ENCODE assay signal across 16 cellular contexts in the genomic region with DNA sequence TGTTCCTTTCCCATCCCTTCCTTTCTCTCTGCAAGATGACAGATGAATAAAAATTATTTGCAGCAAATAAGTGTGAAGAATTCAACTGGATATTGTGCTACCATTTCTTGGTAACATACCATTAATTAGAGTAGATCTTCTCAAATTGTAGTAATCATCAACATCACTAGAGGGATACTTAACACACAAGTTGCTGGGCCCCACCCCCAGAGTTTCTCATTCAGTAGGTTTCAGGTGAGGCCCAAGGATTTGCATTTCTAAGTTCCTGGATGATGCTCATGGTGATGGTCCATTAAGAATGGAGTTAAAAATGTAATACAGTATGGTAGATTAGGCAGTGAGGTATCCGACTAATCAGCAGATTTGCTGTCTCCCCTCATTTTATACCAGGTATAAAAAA.
A peak's percentile ranks its signal among the peaks of the same experiment; 100 is the strongest.
DNase-seq lines count a peak whose midpoint lies in the region; ATAC-seq, FAIRE-seq and TF ChIP-seq lines count a peak whose summit lies in the region.
"Had no signal": no experiment of that assay in that cellular context is flagged by ENCODE, and none has a peak within 500 bp of the region (broad histone marks: within the 10 kb centered on the region; RNA-seq: fewer than 3 reads in every experiment).

No MANE protein-coding gene starts in this region.

- TF ChIP-seq CTCF in GM12878 (IDR thresholded peaks at IDR 0.05 in 2 of 3, conservative IDR thresholded peaks at IDR 0.05 in 1 of 3; ENCODE audit: control insufficient read depth in 2 of 3, extremely low read depth in 1 of 3, insufficient read depth in 1 of 3, low read depth in 3 of 3, low read length in 3 of 3) = 0 out of 6 replicates have a peak, but pooled peaks of 1 of the 3 experiments have one; percentile 1

- H3K4me2 ChIP-seq in GM12878 (ENCODE audit: control insufficient read depth, insufficient read depth) (peak overlapping the region; percentile 3; the same call in 1 of the 2 replicates), trophoblast cell (ENCODE audit: low read length) (no peak overlapping the region)
- H3K4me2 ChIP-seq: BLaER1 had no signal

- H2AK5ac ChIP-seq in trophoblast cell (ENCODE audit: low read length) = no peak overlapping the region

- H4K8ac ChIP-seq in trophoblast cell (ENCODE audit: low read depth, low read length) = no peak overlapping the region

- no peak overlapping the region for H3K14ac ChIP-seq in trophoblast cell (ENCODE audit: low read length)

- ATAC-seq in GM18519 (IDR thresholded peaks at IDR 0.05; ENCODE audit: low FRiP score, unreplicated experiment) (peak; percentile 80), GM21717 (IDR thresholded peaks at IDR 0.05; ENCODE audit: unreplicated experiment) (peak; percentile 93), HG03175 (IDR thresholded peaks at IDR 0.05; ENCODE audit: unreplicated experiment) (peak; percentile 60), GM12878 (peak; percentile 72), aorta (ENCODE audit: low FRiP score) (no peak)
- ATAC-seq: activated CD8-positive, alpha-beta T cell treated with anti-CD3 and anti-CD28 coated beads for 36 hours had no signal

- 100% methylated on average over 1 of the region's 1 CpG for WGBS in GM12878 (ENCODE audit: insufficient coverage, insufficient replicate concordance, low lambda C conversion rate, missing lambda C conversion rate)
- WGBS in trophoblast cell (ENCODE audit: extremely low coverage, insufficient coverage, insufficient read length) = no CpG with 5 or more reads among the region's 1 CpG
- 95 to 97% methylated on average over 1 of the region's 1 CpG for WGBS in aorta, 2 donors

- H3K4me3 ChIP-seq in GM12878 (no peak overlapping the region), trophoblast cell (ENCODE audit: low read depth, low read length) (no peak overlapping the region), aorta (ENCODE audit: low read length in 2 of 2) (no peak overlapping the region)
- H3K4me3 ChIP-seq: BLaER1, sigmoid colon, upper lobe of left lung had no signal

- no peak for FAIRE-seq in GM12878 (lab: Jason Lieb, UNC)
- FAIRE-seq: colon had no signal

- RAD21 ChIA-PET in GM12878 (lab: Charles Lee; ENCODE audit: unreplicated experiment) = no interaction called here

- no peaks in the 10 kb centered on the region for H3K27me3 ChIP-seq in GM12878 (replicated peaks in 1 of 2; ENCODE audit: control insufficient read depth in 2 of 2, insufficient read depth in 2 of 2, low read length in 1 of 2)
- no peaks in the 10 kb centered on the region for H3K27me3 ChIP-seq in trophoblast cell (ENCODE audit: insufficient read depth, low read length)
- no peaks in the 10 kb centered on the region for H3K27me3 ChIP-seq in aorta (ENCODE audit: control insufficient read depth in 1 of 2, insufficient read depth in 2 of 2, low read length in 1 of 2)
- H3K27me3 ChIP-seq: BLaER1, sigmoid colon, upper lobe of left lung had no signal

- H3K4ac ChIP-seq in trophoblast cell (ENCODE audit: low read depth, low read length) = no peak overlapping the region

- CTCF ChIA-PET in GM12878 (lab: Yijun Ruan, JAX) = interaction anchor here (0.7 to 1.0 kb wide), 2 partner anchors 60 to 570 kb away, joined by 3 read pairs; no protein-coding TSS in a partner anchor

- no peak for TF ChIP-seq EP300 in GM12878 (IDR thresholded peaks at IDR 0.05; ENCODE audit: borderline replicate concordance in 1 of 2, control insufficient read depth in 1 of 2, low read depth in 2 of 2, low read length in 2 of 2)

- BruUV-seq in GM12878 (replicated peaks; lab: Mats Ljungman, UMichigan) = no TSS peak

- H3K23ac ChIP-seq in trophoblast cell (ENCODE audit: low read length) = no peak overlapping the region

- peaks cover 4% of the 10 kb centered on the region; the same call in 1 of the 2 replicates for H3K4me1 ChIP-seq in GM12878 (ENCODE audit: control insufficient read depth, insufficient read depth, low read length)
- no peaks in the 10 kb centered on the region for H3K4me1 ChIP-seq in trophoblast cell (ENCODE audit: control insufficient read depth in 1 of 2, insufficient read depth in 2 of 2, low read length in 2 of 2)
- H3K4me1 ChIP-seq in aorta (ENCODE audit: control insufficient read depth in 1 of 2, insufficient read depth in 2 of 2, low read length in 2 of 2) = no peaks in the 10 kb centered on the region
- H3K4me1 ChIP-seq: BLaER1, sigmoid colon, upper lobe of left lung had no signal

- H3K27ac ChIP-seq in GM12878 (ENCODE audit: control insufficient read depth, insufficient read depth) (no peak overlapping the region), trophoblast cell (ENCODE audit: low read depth, low read length) (no peak overlapping the region), aorta (ENCODE audit: low read depth in 1 of 2, low read length in 2 of 2) (no peak overlapping the region)
- H3K27ac ChIP-seq: BLaER1, sigmoid colon, upper lobe of left lung had no signal

- no peak for TF ChIP-seq POLR2A in GM12878 (IDR thresholded peaks at IDR 0.05; ENCODE audit: low read depth, low read length)

- no peak overlapping the region for H2BK5ac ChIP-seq in trophoblast cell (ENCODE audit: low read depth, low read length, poor library complexity)

- H2AFZ ChIP-seq in GM12878 (ENCODE audit: control insufficient read depth, low read depth, low read length) (no peak overlapping the region), trophoblast cell (ENCODE audit: insufficient read depth, low read length, poor library complexity) (no peak overlapping the region)

- no peak overlapping the region for H3K18ac ChIP-seq in trophoblast cell (ENCODE audit: low read length)

- H4K12ac ChIP-seq in trophoblast cell (ENCODE audit: low read depth, low read length) = no peak overlapping the region

- in situ Hi-C loops in GM12878 (cut with MboI) = no loop called here

- DNase-seq in GM12878 (ENCODE audit: low read depth, low spot score) = no peak
- DNase-seq in DMS153 (lab: John Stamatoyannopoulos, UW) = no peak
- DNase-seq in GM19240 (ENCODE audit: insufficient read length, low spot score) = no peak
- DNase-seq in trophoblast cell = no peak
- DNase-seq in aorta = no peak
- DNase-seq: activated CD8-positive, alpha-beta T cell treated with anti-CD3 and anti-CD28 coated beads for 36 hours; GDM1; islet precursor cell; NCI-H1930; sigmoid colon; upper lobe of left lung had no signal

- H3K9me3 ChIP-seq in GM12878 (replicated peaks; ENCODE audit: control insufficient read depth, insufficient read depth, low read length) (no peaks in the 10 kb centered on the region; the same call in 2 of the 3 replicates), trophoblast cell (ENCODE audit: insufficient read depth, low read depth, low read length) (no peaks in the 10 kb centered on the region), aorta (ENCODE audit: control insufficient read depth, low read length) (no peaks in the 10 kb centered on the region)
- H3K9me3 ChIP-seq: BLaER1, sigmoid colon, upper lobe of left lung had no signal

- intact Hi-C loops in GM12878 (cut with micrococcal nuclease; ENCODE audit: unreplicated experiment) = no loop called here
- intact Hi-C loops in aorta (cut with DNase I) = no loop called here

- no peak overlapping the region for H4K91ac ChIP-seq in trophoblast cell (ENCODE audit: low read depth, low read length)

- no peaks in the 10 kb centered on the region for H4K20me1 ChIP-seq in GM12878 (ENCODE audit: control insufficient read depth, insufficient read depth)
- H4K20me1 ChIP-seq: BLaER1 had no signal

- H3K79me1 ChIP-seq in trophoblast cell (ENCODE audit: low read length) = no peaks in the 10 kb centered on the region

- no peak overlapping the region for H3K9ac ChIP-seq in GM12878 (ENCODE audit: control insufficient read depth, insufficient read depth, low read length)
- no peak overlapping the region for H3K9ac ChIP-seq in trophoblast cell (ENCODE audit: low read length)
- H3K9ac ChIP-seq: BLaER1 had no signal

- POLR2A ChIA-PET in GM12878 (lab: Charles Lee) = no interaction called here

- SMC1A ChIA-PET in GM12878 (lab: Charles Lee; ENCODE audit: uncharacterized antibody, unreplicated experiment) = no interaction called here

- peak; percentile 64 for TF ChIP-seq RAD21 in GM12878 (IDR thresholded peaks at IDR 0.05; ENCODE audit: insufficient read depth, low read depth, low read length)

- H2BK12ac ChIP-seq in trophoblast cell (ENCODE audit: low read length) = no peak overlapping the region

- H2BK120ac ChIP-seq in trophoblast cell (ENCODE audit: insufficient read depth, low read length, poor library complexity) = no peak overlapping the region

- H3K36me3 ChIP-seq in GM12878 (ENCODE audit: control insufficient read depth in 2 of 2, insufficient read depth in 2 of 2, low read length in 1 of 2) (no peaks in the 10 kb centered on the region), trophoblast cell (ENCODE audit: control insufficient read depth in 1 of 2, insufficient read depth in 2 of 2, low read length in 2 of 2) (no peaks in the 10 kb centered on the region), aorta (ENCODE audit: control insufficient read depth in 1 of 2, insufficient read depth in 2 of 2, low read length in 1 of 2) (no peaks in the 10 kb centered on the region)
- H3K36me3 ChIP-seq: BLaER1, sigmoid colon, upper lobe of left lung had no signal

- no peaks in the 10 kb centered on the region for H3K79me2 ChIP-seq in GM12878 (ENCODE audit: control insufficient read depth, insufficient read depth, low read length)
- no peaks in the 10 kb centered on the region for H3K79me2 ChIP-seq in trophoblast cell (ENCODE audit: control insufficient read depth, insufficient read depth, low read length, poor library complexity)

TF ChIP-seq in GM12878, 131 proteins besides CTCF, POLR2A, EP300 and RAD21 (continues in another document):
- TF ChIP-seq RB1 (IDR thresholded peaks at IDR 0.05; ENCODE audit: borderline replicate concordance) (no peak), SMAD5 (IDR thresholded peaks at IDR 0.05; ENCODE audit: low read depth) (no peak), YY1 (IDR thresholded peaks at IDR 0.05; ENCODE audit: low read depth, low read length) (no peak), RCOR1 (conservative IDR thresholded peaks at IDR 0.05; ENCODE audit: low read depth, low read length) (no peak)
